Comparison of ENCODE assay signal across 8 cellular contexts in the genomic region with DNA sequence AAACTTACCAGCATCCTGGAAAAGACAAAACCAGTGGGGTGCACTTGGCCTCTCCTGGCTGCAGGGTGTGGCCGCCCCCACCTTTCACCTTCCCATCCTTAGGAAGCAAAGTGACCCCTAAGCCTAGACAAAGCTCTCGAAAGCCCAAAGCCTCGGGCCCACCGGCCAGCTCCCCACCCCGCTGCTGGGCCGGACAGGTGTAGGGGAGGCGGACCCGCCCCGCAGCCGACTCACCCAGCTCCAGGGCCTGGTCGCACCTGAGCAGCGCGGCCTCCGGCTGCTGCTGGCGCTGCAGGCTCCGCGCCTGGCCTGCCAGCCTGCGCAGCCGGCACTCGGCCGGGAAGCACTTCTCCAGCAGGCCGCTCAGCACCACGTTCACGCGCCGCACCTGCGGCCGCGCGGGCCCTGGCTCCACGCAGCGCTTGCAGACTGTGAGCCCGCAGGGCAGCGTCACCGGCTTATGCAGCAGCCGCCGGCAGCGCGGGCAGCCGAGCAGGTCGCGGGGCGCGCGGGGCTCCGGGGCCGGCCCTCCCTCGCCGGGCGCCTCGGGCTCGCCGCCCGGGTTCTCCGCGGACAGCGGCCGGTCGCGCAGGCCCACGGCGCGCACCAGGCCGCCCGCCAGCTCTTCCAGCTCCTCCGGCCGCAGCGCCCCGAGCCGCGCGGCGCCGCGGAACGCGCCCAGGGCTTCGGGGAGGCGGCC. TPM values are rescaled to one million over a fixed set of nuclear protein-coding genes. Genes with fewer than 3 reads are reported as not detected.
A peak's percentile ranks its signal among the peaks of the same experiment; 100 is the strongest.
DNase-seq lines count a peak whose midpoint lies in the region; ATAC-seq and TF ChIP-seq lines count a peak whose summit lies in the region.

No MANE protein-coding gene starts in this region.

- TF ChIP-seq POLR2A in body of pancreas (IDR thresholded peaks at IDR 0.05): peak; percentile 68 to 81 (median 72)

- peak overlapping the region; percentile 83 to 93 (median 88) for H3K27ac ChIP-seq in body of pancreas
- peak overlapping the region in 5 of 21 experiments; percentile 10 to 75 (median 34) for H3K27ac ChIP-seq in skin epidermis

- peak overlapping the region; percentile 4 to 39 for H3K4me3 ChIP-seq in body of pancreas
- H3K4me3 ChIP-seq in skin epidermis: peak overlapping the region in 6 of 7 experiments; percentile 25 to 59 (median 36)

- 1% methylated on average over 60 of the region's 79 CpGs; no CpG with 5 or more reads in 1 of the 2 donors for WGBS in body of pancreas, 2 donors

- peaks cover 0 to 6% (median 0%) of the 10 kb centered on the region in 3 donors for H3K9me3 ChIP-seq in body of pancreas

- no peaks in the 10 kb centered on the region for H3K36me3 ChIP-seq in body of pancreas (replicated peaks in 1 of 2; ENCODE audit: insufficient read depth in 1 of 2, low read depth in 2 of 2)

- no peaks in the 10 kb centered on the region for H3K27me3 ChIP-seq in body of pancreas

- ATAC-seq in body of pancreas (peak; percentile 77), HG02852 (IDR thresholded peaks at IDR 0.05; ENCODE audit: unreplicated experiment) (no peak), GM19324 (IDR thresholded peaks at IDR 0.05; ENCODE audit: low FRiP score, unreplicated experiment) (no peak)

- DNase-seq in EH (ENCODE audit: low read depth) (peak; percentile 20), NCI-H1694 (lab: John Stamatoyannopoulos, UW) (peak; percentile 6), body of pancreas (peak; percentile 73 to 84 (median 78)), iPS-NIHi7 (ENCODE audit: extremely low spot score) (peak; percentile 80), GDM1 (lab: John Stamatoyannopoulos, UW) (no peak)

- intact Hi-C loops in body of pancreas (cut with DNase I): no loop called here

- H3K4me1 ChIP-seq in body of pancreas: peaks cover 28% of the 10 kb centered on the region

- peak; percentile 39 to 69 (median 52) for TF ChIP-seq CTCF in body of pancreas (IDR thresholded peaks at IDR 0.05)

RNA-seq across cellular contexts. Expression of a gene that starts 1.0 kb away (rescaled TPM):
- total RNA-seq in body of pancreas: 10 to 100 TPM; 12.5 to 14.2 TPM
